In genomic region chr4:13524504-13525243, GRCh38 we compare ENCODE assay signal across 23 cellular contexts. TPM values are rescaled to one million over a fixed set of nuclear protein-coding genes. Genes with fewer than 3 reads are reported as not detected.
DNase-seq lines count a peak whose midpoint lies in the region; ATAC-seq and TF ChIP-seq lines count a peak whose summit lies in the region.
"Had no signal": no experiment of that assay in that cellular context is flagged by ENCODE, and none has a peak within 500 bp of the region (broad histone marks: within the 10 kb centered on the region; RNA-seq: fewer than 3 reads in every experiment).

No MANE protein-coding gene starts in this region.

- no peak overlapping the region for H2AFZ ChIP-seq in trophoblast cell (ENCODE audit: insufficient read depth, low read length, poor library complexity)
- H2AFZ ChIP-seq in PC-3 (ENCODE audit: low read length) = no peak overlapping the region
- no peak overlapping the region for H2AFZ ChIP-seq in Karpas-422 (ENCODE audit: low read length)

- H3K9me2 ChIP-seq in PC-3 (replicated peaks; ENCODE audit: low read length) = no peaks in the 10 kb centered on the region
- H3K9me2 ChIP-seq in Karpas-422 (replicated peaks; ENCODE audit: insufficient read depth, low read length) = no peaks in the 10 kb centered on the region

- no peak overlapping the region for H3K27ac ChIP-seq in trophoblast cell (ENCODE audit: low read depth, low read length)
- no peak overlapping the region for H3K27ac ChIP-seq in PC-3 (ENCODE audit: low read length)
- no peak overlapping the region for H3K27ac ChIP-seq in Karpas-422 (ENCODE audit: low read length)
- H3K27ac ChIP-seq: BLaER1 treated with 17β-estradiol and CSF1 and Interleukin-3, amounts not matched to agents 10 nM and 100 nM; esophagus squamous epithelium; psoas muscle; testis had no signal

- no peak overlapping the region for H4K91ac ChIP-seq in trophoblast cell (ENCODE audit: low read depth, low read length)

- ATAC-seq in PC-3 (no peak), HG03457 (IDR thresholded peaks at IDR 0.05; ENCODE audit: unreplicated experiment) (no peak)
- ATAC-seq: activated CD8-positive, alpha-beta T cell treated with anti-CD3 and anti-CD28 coated beads for 36 hours; naive thymus-derived CD8-positive, alpha-beta T cell; Panc1; psoas muscle had no signal

- H2AK5ac ChIP-seq in trophoblast cell (ENCODE audit: low read length) = no peak overlapping the region

- WGBS in trophoblast cell (ENCODE audit: extremely low coverage, insufficient coverage, insufficient read length) = no CpG with 5 or more reads among the region's 36 CpGs

- no peak overlapping the region for H3K14ac ChIP-seq in trophoblast cell (ENCODE audit: low read length)

- H3K79me1 ChIP-seq in trophoblast cell (ENCODE audit: low read length) = no peaks in the 10 kb centered on the region

- H3F3A ChIP-seq in PC-3 (ENCODE audit: low read length, unreplicated experiment) = no peaks in the 10 kb centered on the region

- peaks cover 0 to 3% of the 10 kb centered on the region in 2 experiments for H3K36me3 ChIP-seq in trophoblast cell (ENCODE audit: control insufficient read depth in 1 of 2, insufficient read depth in 2 of 2, low read length in 2 of 2)
- H3K36me3 ChIP-seq in PC-3 (ENCODE audit: low read depth, low read length) = no peaks in the 10 kb centered on the region
- H3K36me3 ChIP-seq in Karpas-422 (ENCODE audit: insufficient read depth, low read length) = no peaks in the 10 kb centered on the region
- H3K36me3 ChIP-seq: BLaER1 treated with 17β-estradiol and CSF1 and Interleukin-3, amounts not matched to agents 10 nM and 100 nM had no signal

- no peak overlapping the region for H3K4ac ChIP-seq in trophoblast cell (ENCODE audit: low read depth, low read length)

- POLR2A ChIA-PET in PC-3 (lab: Charles Lee; ENCODE audit: unreplicated experiment) = no interaction called here

- TF ChIP-seq CTCF in fibroblast of the aortic adventitia (IDR thresholded peaks at IDR 0.05; ENCODE audit: insufficient read depth, low read length) = no peak
- no peak for TF ChIP-seq CTCF in PC-3 (conservative IDR thresholded peaks at IDR 0.05; ENCODE audit: low read depth, low read length)

- no peak overlapping the region for H2BK5ac ChIP-seq in trophoblast cell (ENCODE audit: low read depth, low read length, poor library complexity)

- H4K8ac ChIP-seq in trophoblast cell (ENCODE audit: low read depth, low read length) = no peak overlapping the region

- no peaks in the 10 kb centered on the region for H3K79me2 ChIP-seq in trophoblast cell (ENCODE audit: control insufficient read depth, insufficient read depth, low read length, poor library complexity)
- H3K79me2 ChIP-seq in PC-3 (ENCODE audit: low read length) = no peaks in the 10 kb centered on the region
- H3K79me2 ChIP-seq in Karpas-422 (ENCODE audit: low read length) = no peaks in the 10 kb centered on the region

- intact Hi-C loops in PC-3 (cut with micrococcal nuclease) = no loop called here

- H3K4me1 ChIP-seq in trophoblast cell (ENCODE audit: control insufficient read depth in 1 of 2, insufficient read depth in 2 of 2, low read length in 2 of 2) (peaks cover 5 to 7% of the 10 kb centered on the region in 2 experiments), PC-3 (ENCODE audit: insufficient read depth, low read length) (no peaks in the 10 kb centered on the region), Karpas-422 (ENCODE audit: low read length) (peaks cover 15% of the 10 kb centered on the region)
- H3K4me1 ChIP-seq: psoas muscle had no signal

- peaks cover 75% of the 10 kb centered on the region for H3K27me3 ChIP-seq in trophoblast cell (ENCODE audit: insufficient read depth, low read length)
- H3K27me3 ChIP-seq in PC-3 (ENCODE audit: low read length) = peaks cover 36% of the 10 kb centered on the region
- 0 out of 2 replicates have a peak, but pooled peaks cover 2% of the 10 kb centered on the region for H3K27me3 ChIP-seq in Karpas-422 (ENCODE audit: low read length)
- H3K27me3 ChIP-seq: testis had no signal

- H2BK12ac ChIP-seq in trophoblast cell (ENCODE audit: low read length) = no peak overlapping the region

- H2BK120ac ChIP-seq in trophoblast cell (ENCODE audit: insufficient read depth, low read length, poor library complexity) = no peak overlapping the region

- H4K20me1 ChIP-seq in PC-3 (ENCODE audit: low read length) (no peaks in the 10 kb centered on the region), Karpas-422 (ENCODE audit: insufficient read depth, low read depth, low read length) (no peaks in the 10 kb centered on the region)

- CTCF ChIA-PET in PC-3 (lab: Charles Lee) = no interaction called here

- no peak overlapping the region for H3K23ac ChIP-seq in trophoblast cell (ENCODE audit: low read length)

- H4K12ac ChIP-seq in trophoblast cell (ENCODE audit: low read depth, low read length) = no peak overlapping the region

- H3K9ac ChIP-seq in trophoblast cell (ENCODE audit: low read length) = no peak overlapping the region
- H3K9ac ChIP-seq in PC-3 (ENCODE audit: low read length) = no peak overlapping the region
- no peak overlapping the region for H3K9ac ChIP-seq in Karpas-422 (ENCODE audit: low read length)
- H3K9ac ChIP-seq: BLaER1 treated with 17β-estradiol and CSF1 and Interleukin-3, amounts not matched to agents 10 nM and 100 nM had no signal

- no peak overlapping the region for H3K18ac ChIP-seq in trophoblast cell (ENCODE audit: low read length)

- peak; percentile 82 for DNase-seq in EL
- peak; percentile 20 for DNase-seq in HuH-7.5 (ENCODE audit: low spot score)
- peak; percentile 34 for DNase-seq in fibroblast of the aortic adventitia (ENCODE audit: low read depth)
- no peak for DNase-seq in trophoblast cell
- DNase-seq in PC-3 = no peak
- no peak for DNase-seq in Karpas-422
- DNase-seq in NCI-H1417 (lab: John Stamatoyannopoulos, UW) = no peak
- DNase-seq: activated CD8-positive, alpha-beta T cell treated with anti-CD3 and anti-CD28 coated beads for 36 hours; dermis blood vessel endothelial cell; esophagus squamous epithelium; GOT3; hypothalamus; MV-4-11; naive thymus-derived CD8-positive, alpha-beta T cell; NCI-H2107; NCI-H69; psoas muscle; stimulated activated CD4-positive, alpha-beta T cell treated with anti-CD3 and anti-CD28 coated beads, Interleukin-1b, Interleukin-23, amount 100 ng/mL, for 48 hours; testis had no signal

- peak overlapping the region; percentile 10 for H3K4me3 ChIP-seq in fibroblast of the aortic adventitia (ENCODE audit: low read depth, low read length)
- H3K4me3 ChIP-seq in trophoblast cell (ENCODE audit: low read depth, low read length) = no peak overlapping the region
- no peak overlapping the region for H3K4me3 ChIP-seq in PC-3 (ENCODE audit: low read length)
- H3K4me3 ChIP-seq in Karpas-422 (ENCODE audit: low read length) = no peak overlapping the region
- H3K4me3 ChIP-seq: psoas muscle, testis had no signal

- BruUV-seq in PC-3 (replicated peaks; lab: Mats Ljungman, UMichigan) = no TSS peak

- H3K9me3 ChIP-seq in trophoblast cell (ENCODE audit: insufficient read depth, low read depth, low read length) (peaks cover 23% of the 10 kb centered on the region), PC-3 (ENCODE audit: low read length) (no peaks in the 10 kb centered on the region), Karpas-422 (ENCODE audit: low read length) (no peaks in the 10 kb centered on the region)
- H3K9me3 ChIP-seq: testis had no signal

- H3K4me2 ChIP-seq in trophoblast cell (ENCODE audit: low read length) (peak overlapping the region; percentile 13), PC-3 (ENCODE audit: low read length) (no peak overlapping the region), Karpas-422 (ENCODE audit: low read depth, low read length, poor library complexity, severe bottlenecking) (no peak overlapping the region)
- H3K4me2 ChIP-seq: BLaER1 treated with 17β-estradiol and CSF1 and Interleukin-3, amounts not matched to agents 10 nM and 100 nM had no signal

RNA-seq across cellular contexts. Expression of gene NKX3-2, which starts 19.6 kb away (rescaled TPM):
- 0.18 and 1.9 TPM in 2 replicates for total RNA-seq in fibroblast of the aortic adventitia (ENCODE audit: low replicate concordance)
- 0.11 and 0.14 TPM in 2 replicates for polyA plus RNA-seq in trophoblast cell (2013)
- 0.07 TPM in 1 of 2 replicates, not detected in the other for total RNA-seq in PC-3 (2014; rRNA removed)
- 0.07 TPM in 1 of 2 replicates, not detected in the other for total RNA-seq in Karpas-422 (2014; rRNA removed; shearing (Covaris generic); ENCODE audit: low replicate concordance)
- total RNA-seq: activated CD8-positive, alpha-beta T cell treated with anti-CD3 and anti-CD28 coated beads for 36 hours; activated T-helper 2 cell treated with anti-CD3 and anti-CD28 coated beads, Interferon-gamma antibody, Interleukin-2, Interleukin-4, amounts not matched to agents 10 μg/mL and 5 μg/mL and 100 μg/mL, durations not matched to agents 14 hours and 24 hours and 36 hours; dermis blood vessel endothelial cell; naive thymus-derived CD8-positive, alpha-beta T cell had no signal
- polyA plus RNA-seq: naive thymus-derived CD8-positive, alpha-beta T cell had no signal

RNA-seq across cellular contexts. Expression of gene RAB28, which starts 40.5 kb away (rescaled TPM):
- 3.7 and 16.7 TPM in 2 replicates for total RNA-seq in fibroblast of the aortic adventitia (ENCODE audit: low replicate concordance)
- 9.5 and 10.7 TPM in 2 replicates for polyA plus RNA-seq in trophoblast cell (2013)
- 4.9 and 10.4 TPM in 2 replicates for total RNA-seq in PC-3 (2014; rRNA removed)
- total RNA-seq in Karpas-422 (2014; rRNA removed; shearing (Covaris generic); ENCODE audit: low replicate concordance) = 29.8 and 61.8 TPM in 2 replicates

Comparison
In these comparisons a context has a peak if more than half of its experiments do, and no peak if none do; other contexts are left out.
1. DNase-seq: peak in EL (single experiment), HuH-7.5 (single experiment) and fibroblast of the aortic adventitia (single experiment); none in trophoblast cell (0 of 2), PC-3 (single experiment), Karpas-422 (single experiment) and NCI-H1417 (0 of 3).